ENCODE assay signal across 9 cellular contexts in the genomic region with DNA sequence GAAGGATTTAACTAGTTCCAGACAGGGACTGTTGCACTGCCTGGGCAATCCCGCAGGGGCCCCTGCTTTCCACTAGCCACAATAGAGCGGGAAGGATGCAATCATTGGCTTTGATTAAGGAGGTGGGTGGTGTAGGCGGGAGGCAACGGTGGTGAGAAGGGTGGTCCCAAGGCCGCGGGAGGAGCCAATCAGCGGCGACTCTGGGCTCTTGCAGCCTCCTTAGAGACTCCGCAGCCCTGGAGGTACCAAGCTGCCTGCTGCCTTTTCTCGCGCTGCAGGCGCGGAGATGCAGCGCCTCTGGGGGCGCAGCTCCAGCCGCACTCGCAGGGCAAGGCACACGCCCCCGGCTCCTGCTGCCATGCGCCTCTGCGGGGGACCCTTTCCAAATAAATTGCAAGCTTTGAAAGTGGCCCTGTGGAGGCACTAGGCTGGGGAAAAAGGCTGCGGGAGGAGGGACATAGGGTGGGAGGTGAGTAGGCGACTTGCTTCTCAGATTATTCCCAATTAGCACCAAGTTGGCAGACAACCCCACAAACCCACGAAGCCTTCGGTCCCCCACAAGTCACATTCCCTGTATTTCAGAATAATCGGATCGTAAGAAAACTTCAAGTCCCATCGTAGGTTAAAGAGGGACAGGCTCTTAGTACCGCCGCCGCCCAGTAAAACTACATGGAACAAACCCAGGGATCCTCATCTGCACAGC. TPM values are rescaled to one million over a fixed set of nuclear protein-coding genes. Genes with fewer than 3 reads are reported as not detected.
DNase-seq lines count a peak whose midpoint lies in the region; ATAC-seq lines count a peak whose summit lies in the region.
"Had no signal": no experiment of that assay in that cellular context is flagged by ENCODE, and none has a peak within 500 bp of the region (broad histone marks: within the 10 kb centered on the region; RNA-seq: fewer than 3 reads in every experiment).

No MANE protein-coding gene starts in this region.

- H3K9me3 ChIP-seq in ectodermal cell (ENCODE audit: control insufficient read depth, low read length) = no peaks in the 10 kb centered on the region

- H3K4me3 ChIP-seq in ectodermal cell (ENCODE audit: insufficient read depth, low read depth, low read length) = peak overlapping the region; percentile 49

- WGBS in ectodermal cell, 2 experiments = 1 to 2% methylated on average over 30 to 31 of the region's 31 CpGs

- DNase-seq in DMS79 treated with DMSO at 0.1 percent for 48 hours (lab: John Stamatoyannopoulos, UW) (peak; percentile 7), DMS79 (lab: John Stamatoyannopoulos, UW) (no peak), NCI-H345 treated with DMSO at 0.1 percent for 48 hours (lab: John Stamatoyannopoulos, UW; ENCODE audit: unreplicated experiment) (peak; percentile 83), putamen (ENCODE audit: low spot score) (peak; percentile 67), hepatic stellate cell (ENCODE audit: low spot score) (no peak), UCSD-AML1 (lab: John Stamatoyannopoulos, UW; ENCODE audit: unreplicated experiment) (no peak)

- no peak for ATAC-seq in HG03139 (IDR thresholded peaks at IDR 0.05; ENCODE audit: unreplicated experiment)

- H3K27ac ChIP-seq in ectodermal cell (ENCODE audit: insufficient read depth, low read depth, low read length, poor library complexity, severe bottlenecking) = no peak overlapping the region

- peaks cover 70% of the 10 kb centered on the region for H3K27me3 ChIP-seq in ectodermal cell (ENCODE audit: control insufficient read depth, insufficient read depth, low read length, poor library complexity, severe bottlenecking)

- peaks cover 6% of the 10 kb centered on the region for H3K4me1 ChIP-seq in ectodermal cell (ENCODE audit: control insufficient read depth, insufficient read depth, low read length)

- H3K36me3 ChIP-seq in ectodermal cell (ENCODE audit: control insufficient read depth, insufficient read depth, low read length) = no peaks in the 10 kb centered on the region

RNA-seq across cellular contexts. Expression of a gene that starts 0.9 kb away (rescaled TPM):
- 3.1 TPM for polyA plus RNA-seq in ectodermal cell (2013, experiment 1 of 4)
- polyA plus RNA-seq in ectodermal cell (2013, experiment 2 of 4) = 6.6 TPM
- polyA plus RNA-seq in ectodermal cell (2013, experiment 3 of 4) = 3.6 TPM
- 4.2 TPM for polyA plus RNA-seq in ectodermal cell (2013, experiment 4 of 4)
- polyA plus RNA-seq: keratinocyte had no signal

Comparison
In these comparisons a context has a peak if more than half of its experiments do, and no peak if none do; other contexts are left out.
1. DNase-seq: peak in DMS79 treated with DMSO at 0.1 percent for 48 hours (single experiment), NCI-H345 treated with DMSO at 0.1 percent for 48 hours (single experiment) and putamen (single experiment); none in DMS79 (single experiment), hepatic stellate cell (single experiment) and UCSD-AML1 (single experiment).